ENCODE assay signal across 10 cellular contexts in genomic region chr2:66438498-66439290, GRCh38. TPM values are rescaled to one million over a fixed set of nuclear protein-coding genes. Genes with fewer than 3 reads are reported as not detected.
A peak's percentile ranks its signal among the peaks of the same experiment; 100 is the strongest.
DNase-seq lines count a peak whose midpoint lies in the region; ATAC-seq and TF ChIP-seq lines count a peak whose summit lies in the region.
"Had no signal": no experiment of that assay in that cellular context is flagged by ENCODE, and none has a peak within 500 bp of the region (broad histone marks: within the 10 kb centered on the region; RNA-seq: fewer than 3 reads in every experiment).

No MANE protein-coding gene starts in this region.

- intact Hi-C loops in breast epithelium (cut with DNase I; ENCODE audit: low total_unique reads), result loop anchor here (10.0 kb wide), 1 partner anchor 136 kb away; no protein-coding TSS in a partner anchor
- intact Hi-C loops in mammary epithelial cell (cut with micrococcal nuclease), result no loop called here
- intact Hi-C loops in CD4-positive, alpha-beta T cell (cut with DNase I, micrococcal nuclease), result no loop called here

- H3K9ac ChIP-seq in mammary epithelial cell (ENCODE audit: insufficient read depth, low read length), result no peak overlapping the region

- peak overlapping the region; percentile 98 to 99 (median 99) for H3K27ac Mint-ChIP-seq in nephron
- no peak overlapping the region for H3K27ac Mint-ChIP-seq in CD4-positive, alpha-beta T cell

- H3K4me1 ChIP-seq in breast epithelium (no peaks in the 10 kb centered on the region), mammary epithelial cell (ENCODE audit: insufficient read depth, low read length) (peaks cover 7% of the 10 kb centered on the region), upper lobe of left lung (peaks cover 6 to 19% (median 9%) of the 10 kb centered on the region in 4 donors)

- peaks cover 30% of the 10 kb centered on the region for H3K4me1 Mint-ChIP-seq in nephron
- H3K4me1 Mint-ChIP-seq in CD4-positive, alpha-beta T cell (ENCODE audit: low read depth), result peaks cover 34% of the 10 kb centered on the region

- dilution Hi-C loops in mammary epithelial cell (cut with HindIII; ENCODE audit: low sequenced_read_pairs), result loop anchor here (25.0 kb wide), 1 partner anchor 774 kb away; no protein-coding TSS in a partner anchor

- ATAC-seq in upper lobe of left lung (ENCODE audit: low FRiP score in 2 of 2), result no peak
- no peak for ATAC-seq in HG03432 (IDR thresholded peaks at IDR 0.05; ENCODE audit: unreplicated experiment)
- ATAC-seq in CD4-positive, alpha-beta T cell (ENCODE audit: poor library complexity), result no peak
- ATAC-seq: A549 had no signal

- no peaks in the 10 kb centered on the region for H3K27me3 ChIP-seq in breast epithelium
- H3K27me3 ChIP-seq in mammary epithelial cell (ENCODE audit: insufficient read depth, low read length), result no peaks in the 10 kb centered on the region
- peaks cover 0 to 9% (median 4%) of the 10 kb centered on the region in 4 donors for H3K27me3 ChIP-seq in upper lobe of left lung
- peaks cover 93% of the 10 kb centered on the region for H3K27me3 ChIP-seq in CD4-positive, alpha-beta T cell (ENCODE audit: control insufficient read depth, insufficient read depth, low read length)

- peaks cover 51% of the 10 kb centered on the region for H3K27me3 Mint-ChIP-seq in nephron (ENCODE audit: low read depth)
- H3K27me3 Mint-ChIP-seq in CD4-positive, alpha-beta T cell, result peaks cover 89% of the 10 kb centered on the region

- TF ChIP-seq POLR2A in breast epithelium (IDR thresholded peaks at IDR 0.05) (no peak), upper lobe of left lung (IDR thresholded peaks at IDR 0.05) (no peak)

- POLR2A ChIA-PET in CD4-positive, alpha-beta T cell (lab: Charles Lee), result no interaction called here

- H3K27ac ChIP-seq in breast epithelium (peak overlapping the region; percentile 74 to 84), mammary epithelial cell (ENCODE audit: insufficient read depth, low read depth, low read length) (no peak overlapping the region), upper lobe of left lung (peak overlapping the region; percentile 74 to 97 (median 94))
- H3K27ac ChIP-seq in CD4-positive, alpha-beta T cell (ENCODE audit: low read depth, low read length), result no peak overlapping the region
- H3K27ac ChIP-seq: A549 had no signal

- 96% methylated on average over 13 of the region's 19 CpGs for WGBS in mammary epithelial cell (ENCODE audit: low coverage, missing lambda C conversion rate)
- WGBS in upper lobe of left lung, 2 donors, result 15 to 16% methylated on average over 19 of the region's 19 CpGs

- H3K4me3 Mint-ChIP-seq in nephron, result peak overlapping the region; percentile 94 to 98 (median 97)
- no peak overlapping the region for H3K4me3 Mint-ChIP-seq in CD4-positive, alpha-beta T cell

- H3K9me3 Mint-ChIP-seq in nephron, result peaks cover 4% of the 10 kb centered on the region
- H3K9me3 Mint-ChIP-seq in CD4-positive, alpha-beta T cell, result no peaks in the 10 kb centered on the region

- H3K36me3 ChIP-seq in breast epithelium, result no peaks in the 10 kb centered on the region
- no peaks in the 10 kb centered on the region for H3K36me3 ChIP-seq in mammary epithelial cell (ENCODE audit: insufficient read depth, low read length)
- peaks cover 0 to 29% (median 5%) of the 10 kb centered on the region in 4 donors for H3K36me3 ChIP-seq in upper lobe of left lung

- TF ChIP-seq CTCF in breast epithelium (IDR thresholded peaks at IDR 0.05) (no peak), mammary epithelial cell (conservative IDR thresholded peaks at IDR 0.05 in 1 of 2, IDR thresholded peaks at IDR 0.05 in 1 of 2; ENCODE audit: extremely low read depth in 1 of 2, insufficient read depth in 1 of 2, low read depth in 1 of 2, low read length in 2 of 2) (no peak), epithelial cell of proximal tubule (conservative IDR thresholded peaks at IDR 0.05; ENCODE audit: low read depth, low read length) (no peak), nephron (IDR thresholded peaks at IDR 0.05; ENCODE audit: unreplicated experiment in 3 of 3) (no peak), upper lobe of left lung (IDR thresholded peaks at IDR 0.05) (no peak)
- TF ChIP-seq CTCF in CD4-positive, alpha-beta T cell (IDR thresholded peaks at IDR 0.05), result no peak

- H3K4me3 ChIP-seq in breast epithelium (peak overlapping the region; percentile 69 to 77 (median 76)), mammary epithelial cell (replicated peaks in 1 of 3; ENCODE audit: insufficient read depth in 1 of 3, low read depth in 2 of 3, low read length in 3 of 3) (no peak overlapping the region), epithelial cell of proximal tubule (ENCODE audit: low read depth, low read length) (peak overlapping the region; percentile 40), upper lobe of left lung (peak overlapping the region; percentile 44 to 61 (median 59))
- H3K4me3 ChIP-seq: A549 had no signal

- in situ Hi-C loops in mammary epithelial cell (cut with MboI; ENCODE audit: low sequenced_read_pairs in 2 of 2), result loop anchor here (10.0 to 25.0 kb wide), 8 partner anchors 56 to 1599 kb away; no protein-coding TSS in a partner anchor

- no peaks in the 10 kb centered on the region for H3K9me3 ChIP-seq in breast epithelium
- H3K9me3 ChIP-seq in mammary epithelial cell (replicated peaks; ENCODE audit: insufficient read depth, low read length), result no peaks in the 10 kb centered on the region
- H3K9me3 ChIP-seq in upper lobe of left lung, result no peaks in the 10 kb centered on the region
- H3K9me3 ChIP-seq in CD4-positive, alpha-beta T cell (ENCODE audit: control insufficient read depth, low read length), result no peaks in the 10 kb centered on the region
- H3K9me3 ChIP-seq: A549 had no signal

- CTCF ChIA-PET in mammary epithelial cell (lab: Charles Lee; ENCODE audit: low non-redundant PET), result no interaction called here
- CTCF ChIA-PET in CD4-positive, alpha-beta T cell (lab: Charles Lee), result no interaction called here

- H3K36me3 Mint-ChIP-seq in nephron (ENCODE audit: low read depth), result peaks cover 69% of the 10 kb centered on the region
- H3K36me3 Mint-ChIP-seq in CD4-positive, alpha-beta T cell (ENCODE audit: low read depth), result no peaks in the 10 kb centered on the region

- no peak overlapping the region for H3K4me2 ChIP-seq in mammary epithelial cell (ENCODE audit: insufficient read depth, low read depth, low read length)
- H3K4me2 ChIP-seq: A549 had no signal

- TF ChIP-seq EP300 in upper lobe of left lung (IDR thresholded peaks at IDR 0.05), result no peak

- H2AFZ ChIP-seq in mammary epithelial cell (ENCODE audit: low read depth, low read length), result no peak overlapping the region

- no TSS peak for BruUV-seq in mammary epithelial cell (replicated peaks; lab: Mats Ljungman, UMichigan)

- H4K20me1 ChIP-seq in mammary epithelial cell (ENCODE audit: insufficient read depth, low read length), result no peaks in the 10 kb centered on the region

- no peak for DNase-seq in breast epithelium (ENCODE audit: low spot score in 2 of 2)
- DNase-seq in mammary epithelial cell, result no peak
- DNase-seq in epithelial cell of proximal tubule (ENCODE audit: low read depth), result no peak
- no peak for DNase-seq in upper lobe of left lung
- no peak for DNase-seq in CD4-positive, alpha-beta T cell
- no peak for DNase-seq in inferior parietal cortex (ENCODE audit: extremely low spot score)
- DNase-seq: activated CD8-positive, alpha-beta memory T cell treated with anti-CD3 and anti-CD28 coated beads for 24 hours had no signal

- H3K79me2 ChIP-seq in mammary epithelial cell (ENCODE audit: insufficient read depth, low read length), result peaks cover 8% of the 10 kb centered on the region

RNA-seq across cellular contexts. Expression of gene MEIS1, which starts 3.8 kb away (rescaled TPM):
- 10 to 100 TPM; 23.0 to 37.9 (median 37.0) TPM for total RNA-seq in breast epithelium
- 1 to 10 TPM; 4.3 to 4.4 TPM for total RNA-seq in mammary epithelial cell
- 2.0 TPM for polyA plus RNA-seq in mammary epithelial cell
- 8.0 TPM for polyA minus RNA-seq in mammary epithelial cell
- total RNA-seq in epithelial cell of proximal tubule, result 0.23 and 3.5 TPM in 2 replicates
- total RNA-seq in upper lobe of left lung, result 10 to 100 TPM; 23.1 to 43.9 (median 30.0) TPM
- not detected for total RNA-seq in CD4-positive, alpha-beta T cell

Comparison
In these comparisons a context has a peak if more than half of its experiments do, and no peak if none do; other contexts are left out.
1. H3K27ac ChIP-seq: peak in breast epithelium (2 of 2) and upper lobe of left lung (4 of 4); none in mammary epithelial cell (single experiment) and CD4-positive, alpha-beta T cell (single experiment).
2. H3K4me3 ChIP-seq: peak in breast epithelium (3 of 3), epithelial cell of proximal tubule (single experiment) and upper lobe of left lung (4 of 4); none in mammary epithelial cell (0 of 3).